ENCODE assay signal across 27 cellular contexts in the genomic region with DNA sequence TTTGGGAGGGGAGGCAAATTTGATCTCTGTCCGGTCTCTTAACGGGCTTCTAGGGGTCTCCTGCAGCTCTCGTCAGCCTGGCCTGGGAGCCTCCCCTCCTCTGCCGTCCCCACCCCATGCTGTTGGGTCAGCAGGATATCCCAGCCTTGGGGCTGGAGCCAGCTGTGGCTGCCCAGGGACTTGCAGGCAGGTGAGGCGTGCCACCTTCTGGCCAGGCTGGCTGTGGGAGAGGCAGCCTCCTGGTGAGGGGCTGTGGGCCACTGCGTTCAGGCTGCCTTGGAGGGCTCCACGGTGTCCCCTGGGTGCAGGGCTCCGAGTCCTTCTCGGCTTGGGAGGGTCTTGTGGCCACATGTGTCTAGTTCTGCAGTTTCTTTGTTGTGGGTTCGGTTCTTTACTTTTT. TPM values are rescaled to one million over a fixed set of nuclear protein-coding genes. Genes with fewer than 3 reads are reported as not detected.
A peak's percentile ranks its signal among the peaks of the same experiment; 100 is the strongest.
DNase-seq lines count a peak whose midpoint lies in the region; ATAC-seq and TF ChIP-seq lines count a peak whose summit lies in the region.
"Had no signal": no experiment of that assay in that cellular context is flagged by ENCODE, and none has a peak within 500 bp of the region (broad histone marks: within the 10 kb centered on the region; RNA-seq: fewer than 3 reads in every experiment).

No MANE protein-coding gene starts in this region.

- BruUV-seq in MCF 10A (replicated peaks; lab: Mats Ljungman, UMichigan): TSS peak; percentile 93

- ATAC-seq in foreskin keratinocyte (no peak), GM18861 (IDR thresholded peaks at IDR 0.05; ENCODE audit: unreplicated experiment) (no peak), GM18858 (IDR thresholded peaks at IDR 0.05; ENCODE audit: unreplicated experiment) (no peak), GM19397 (IDR thresholded peaks at IDR 0.05; ENCODE audit: unreplicated experiment) (no peak)
- ATAC-seq: A549; effector memory CD8-positive, alpha-beta T cell; HCT116; K562; naive thymus-derived CD4-positive, alpha-beta T cell; stimulated activated naive CD8-positive, alpha-beta T cell treated with anti-CD3 and anti-CD28 coated beads, Interleukin-15, amount 100 ng/mL, for 72 hours had no signal

- intact Hi-C loops in MCF 10A (cut with micrococcal nuclease) (no loop called here), breast epithelium (cut with DNase I; ENCODE audit: low total_unique reads) (no loop called here), vagina (cut with DNase I) (loop anchor here (10.0 kb wide), 1 partner anchor 128 kb away; no protein-coding TSS in a partner anchor)

- peak; percentile 71 for DNase-seq in MCF 10A (ENCODE audit: unreplicated experiment)
- DNase-seq in breast epithelium (ENCODE audit: low spot score in 2 of 2): no peak
- no peak for DNase-seq in RWPE1 (ENCODE audit: low spot score)
- DNase-seq in foreskin keratinocyte: no peak
- no peak for DNase-seq in vagina (ENCODE audit: extremely low spot score in 2 of 2)
- DNase-seq: activated B cell treated with CpG ODN at 0.5 μM for 24 hours; activated naive CD4-positive, alpha-beta T cell treated with anti-CD3 and anti-CD28 coated beads, Interleukin-2, amount 10 ng/mL, durations not matched to agents 7 days and 5 days; cortex of kidney; effector memory CD8-positive, alpha-beta T cell; left ventricle myocardium inferior; naive thymus-derived CD4-positive, alpha-beta T cell; NCI-H1417 treated with DMSO at 0.1 percent for 48 hours; NCI-H2081 treated with DMSO at 0.1 percent for 48 hours; NCI-H524; occipital lobe; Peyer's patch; SJCRH30; small intestine; stimulated activated naive CD8-positive, alpha-beta T cell treated with anti-CD3 and anti-CD28 coated beads, Interleukin-15, amount 100 ng/mL, for 72 hours; thyroid gland had no signal

- H3K4me3 ChIP-seq in breast epithelium (no peak overlapping the region), vagina (no peak overlapping the region)
- H3K4me3 ChIP-seq: A549, K562, left ventricle myocardium inferior, Peyer's patch, SJCRH30, thyroid gland had no signal

- peaks cover 31% of the 10 kb centered on the region for H3K36me3 Mint-ChIP-seq in MCF 10A (ENCODE audit: insufficient read depth, unreplicated experiment)

- no peak overlapping the region for H3K4me3 Mint-ChIP-seq in MCF 10A (ENCODE audit: unreplicated experiment)
- H3K4me3 Mint-ChIP-seq: activated B cell treated with CpG ODN at 0.5 μM for 24 hours; activated naive CD4-positive, alpha-beta T cell treated with anti-CD3 and anti-CD28 coated beads, Interleukin-2, amount 10 ng/mL, durations not matched to agents 7 days and 5 days; activated T-helper 1 cell treated with anti-CD3 and anti-CD28 coated beads, Interleukin-12 subunit alpha, Interleukin-12 subunit beta, Interleukin-2, Interleukin-4 antibody, amounts not matched to agents 30 ng/mL and 10 ng/mL and 1 ng/mL, durations not matched to agents 14 hours and 24 hours and 36 hours; effector memory CD8-positive, alpha-beta T cell; naive thymus-derived CD4-positive, alpha-beta T cell; stimulated activated naive CD8-positive, alpha-beta T cell treated with anti-CD3 and anti-CD28 coated beads, Interleukin-15, amount 100 ng/mL, for 72 hours had no signal

- no peaks in the 10 kb centered on the region for H3K9me3 Mint-ChIP-seq in MCF 10A (ENCODE audit: unreplicated experiment)
- H3K9me3 Mint-ChIP-seq: activated B cell treated with CpG ODN at 0.5 μM for 24 hours; activated naive CD4-positive, alpha-beta T cell treated with anti-CD3 and anti-CD28 coated beads, Interleukin-2, amount 10 ng/mL, durations not matched to agents 7 days and 5 days; activated T-helper 1 cell treated with anti-CD3 and anti-CD28 coated beads, Interleukin-12 subunit alpha, Interleukin-12 subunit beta, Interleukin-2, Interleukin-4 antibody, amounts not matched to agents 30 ng/mL and 10 ng/mL and 1 ng/mL, durations not matched to agents 14 hours and 24 hours and 36 hours; effector memory CD8-positive, alpha-beta T cell; naive thymus-derived CD4-positive, alpha-beta T cell; stimulated activated naive CD8-positive, alpha-beta T cell treated with anti-CD3 and anti-CD28 coated beads, Interleukin-15, amount 100 ng/mL, for 72 hours had no signal

- H3K36me3 ChIP-seq in breast epithelium: no peaks in the 10 kb centered on the region
- peaks cover 0 to 10% of the 10 kb centered on the region in 2 donors for H3K36me3 ChIP-seq in vagina

- H3K4me1 Mint-ChIP-seq in MCF 10A (ENCODE audit: insufficient read depth, unreplicated experiment): peaks cover 29% of the 10 kb centered on the region

- no peak overlapping the region for H3K27ac Mint-ChIP-seq in MCF 10A (ENCODE audit: low read depth, unreplicated experiment)
- H3K27ac Mint-ChIP-seq: activated B cell treated with CpG ODN at 0.5 μM for 24 hours; activated naive CD4-positive, alpha-beta T cell treated with anti-CD3 and anti-CD28 coated beads, Interleukin-2, amount 10 ng/mL, durations not matched to agents 7 days and 5 days; activated T-helper 1 cell treated with anti-CD3 and anti-CD28 coated beads, Interleukin-12 subunit alpha, Interleukin-12 subunit beta, Interleukin-2, Interleukin-4 antibody, amounts not matched to agents 30 ng/mL and 10 ng/mL and 1 ng/mL, durations not matched to agents 14 hours and 24 hours and 36 hours; effector memory CD8-positive, alpha-beta T cell; naive thymus-derived CD4-positive, alpha-beta T cell had no signal

- CTCF ChIA-PET in MCF 10A (lab: Yijun Ruan, JAX): interaction anchor here (0.6 to 1.1 kb wide), 3 partner anchors 33 to 580 kb away, joined by 3 read pairs; no protein-coding TSS in a partner anchor
- CTCF ChIA-PET in RWPE1 (lab: Yijun Ruan, JAX): interaction anchor here (1.4 to 2.3 kb wide), 2 partner anchors 89 to 128 kb away, joined by 8 to 11 read pairs; no protein-coding TSS in a partner anchor

- H3K4me1 ChIP-seq in breast epithelium: no peaks in the 10 kb centered on the region
- H3K4me1 ChIP-seq in foreskin keratinocyte: peaks cover 7% of the 10 kb centered on the region
- peaks cover 21% of the 10 kb centered on the region for H3K4me1 ChIP-seq in vagina
- H3K4me1 ChIP-seq: A549, Peyer's patch, SJCRH30 had no signal

- TF ChIP-seq CTCF in MCF 10A (IDR thresholded peaks at IDR 0.05; ENCODE audit: unreplicated experiment) (no peak), breast epithelium (IDR thresholded peaks at IDR 0.05) (no peak), RWPE1 (conservative IDR thresholded peaks at IDR 0.05; ENCODE audit: low read depth) (no peak), foreskin keratinocyte (conservative IDR thresholded peaks at IDR 0.05) (no peak), vagina (IDR thresholded peaks at IDR 0.05) (no peak)

- no peaks in the 10 kb centered on the region for H3K27me3 Mint-ChIP-seq in MCF 10A (ENCODE audit: insufficient read depth, unreplicated experiment)
- H3K27me3 Mint-ChIP-seq: activated B cell treated with CpG ODN at 0.5 μM for 24 hours; activated naive CD4-positive, alpha-beta T cell treated with anti-CD3 and anti-CD28 coated beads, Interleukin-2, amount 10 ng/mL, durations not matched to agents 7 days and 5 days; effector memory CD8-positive, alpha-beta T cell; naive thymus-derived CD4-positive, alpha-beta T cell; stimulated activated naive CD8-positive, alpha-beta T cell treated with anti-CD3 and anti-CD28 coated beads, Interleukin-15, amount 100 ng/mL, for 72 hours had no signal

- H3K9me3 ChIP-seq in breast epithelium (no peaks in the 10 kb centered on the region), vagina (no peaks in the 10 kb centered on the region)
- H3K9me3 ChIP-seq: A549, left ventricle myocardium inferior, Peyer's patch, SJCRH30, thyroid gland had no signal

- POLR2A ChIA-PET in MCF 10A (lab: Yijun Ruan, JAX) (interaction anchor here (0.6 to 2.8 kb wide), 4 partner anchors 49 to 90 kb away, joined by 3 to 52 read pairs (median 8); no protein-coding TSS in a partner anchor), RWPE1 (lab: Yijun Ruan, JAX; ENCODE audit: low non-redundant PET) (no interaction called here)

- H3K27me3 ChIP-seq in breast epithelium (no peaks in the 10 kb centered on the region), foreskin keratinocyte (no peaks in the 10 kb centered on the region), vagina (no peaks in the 10 kb centered on the region)
- H3K27me3 ChIP-seq: Peyer's patch, SJCRH30, thyroid gland had no signal

- H3K27ac ChIP-seq in breast epithelium: no peak overlapping the region
- peak overlapping the region; percentile 91 for H3K27ac ChIP-seq in RWPE1
- peak overlapping the region; percentile 94 for H3K27ac ChIP-seq in foreskin keratinocyte
- peak overlapping the region; percentile 59 for H3K27ac ChIP-seq in vagina
- H3K27ac ChIP-seq: A549, left ventricle myocardium inferior, Peyer's patch, SJCRH30, thyroid gland had no signal

- TF ChIP-seq POLR2A in breast epithelium (IDR thresholded peaks at IDR 0.05): no peak
- TF ChIP-seq POLR2A in vagina (IDR thresholded peaks at IDR 0.05): no peak

RNA-seq across cellular contexts. Expression of gene TBCD, which starts 34.6 kb away (rescaled TPM):
- 66.8 and 76.2 TPM in 2 replicates for total RNA-seq in MCF 10A (2022)
- total RNA-seq in breast epithelium: 10 to 100 TPM; 45.4 to 65.9 (median 53.3) TPM
- total RNA-seq in foreskin keratinocyte: 76.4 and 91.7 TPM in 2 replicates
- 104 and 112 TPM in 2 replicates for polyA plus RNA-seq in foreskin keratinocyte
- 79.3 TPM for total RNA-seq in vagina

RNA-seq across cellular contexts. Expression of gene FN3K, which starts 51.0 kb away (rescaled TPM):
- 1.3 and 4.0 TPM in 2 replicates for total RNA-seq in MCF 10A (2022)
- total RNA-seq in breast epithelium: 1 to 10 TPM; 4.5 to 9.4 (median 7.2) TPM
- 1.2 and 1.4 TPM in 2 replicates for total RNA-seq in foreskin keratinocyte
- 1.3 and 2.4 TPM in 2 replicates for polyA plus RNA-seq in foreskin keratinocyte
- 5.9 TPM for total RNA-seq in vagina

RNA-seq across cellular contexts. Expression of gene ZNF750, which starts 53.4 kb away (rescaled TPM):
- total RNA-seq in MCF 10A (2022) (0.14 TPM in 1 of 2 replicates, not detected in the other), breast epithelium (1 to 10 TPM in 2 of 3 donors, not detected in 1; 5.6 to 7.8 TPM), foreskin keratinocyte (0.18 and 0.27 TPM in 2 replicates), vagina (83.0 TPM)
- 0.12 TPM in 2 replicates for polyA plus RNA-seq in foreskin keratinocyte
- total RNA-seq: activated B cell treated with CpG ODN at 0.5 μM for 24 hours; activated T-helper 1 cell treated with anti-CD3 and anti-CD28 coated beads, Interleukin-12 subunit alpha, Interleukin-12 subunit beta, Interleukin-2, Interleukin-4 antibody, amounts not matched to agents 30 ng/mL and 10 ng/mL and 1 ng/mL, durations not matched to agents 14 hours and 24 hours and 36 hours; K562; left ventricle myocardium inferior; naive thymus-derived CD4-positive, alpha-beta T cell; occipital lobe; Peyer's patch; SJCRH30 had no signal
- polyA plus RNA-seq: A549, K562 had no signal

Comparison
In these comparisons a context has a peak if more than half of its experiments do, and no peak if none do; other contexts are left out.
1. H3K27ac ChIP-seq: peak in RWPE1 (single experiment), foreskin keratinocyte (single experiment) and vagina (single experiment); none in breast epithelium (0 of 2).